In genomic region chr11:65434057-65434666, GRCh38 we compare ENCODE assay signal across 9 cellular contexts. TPM values are rescaled to one million over a fixed set of nuclear protein-coding genes. Genes with fewer than 3 reads are reported as not detected.
DNase-seq lines count a peak whose midpoint lies in the region; ATAC-seq and TF ChIP-seq lines count a peak whose summit lies in the region.
"Had no signal": no experiment of that assay in that cellular context is flagged by ENCODE, and none has a peak within 500 bp of the region (broad histone marks: within the 10 kb centered on the region; RNA-seq: fewer than 3 reads in every experiment).

No MANE protein-coding gene starts in this region.

- H3K79me1 ChIP-seq in IMR-90 (ENCODE audit: low read depth in 1 of 2, low read length in 2 of 2): peaks cover 8 to 49% of the 10 kb centered on the region in 2 experiments; a peak in 3 of 4 replicates

- H3K4me3 ChIP-seq in IMR-90 (ENCODE audit: insufficient read depth, low read depth, low read length) (peak overlapping the region; percentile 2; the same call in 1 of the 2 replicates), lower lobe of right lung (no peak overlapping the region)

- H4K91ac ChIP-seq in IMR-90 (ENCODE audit: insufficient read depth, low read depth, low read length): no peak overlapping the region

- no peak overlapping the region for H3K23ac ChIP-seq in IMR-90 (ENCODE audit: low read depth, low read length)

- peaks cover 96% of the 10 kb centered on the region for H4K20me1 ChIP-seq in IMR-90 (ENCODE audit: insufficient read depth, low read length)

- ATAC-seq in IMR-90 (ENCODE audit: low read depth): no peak
- no peak for ATAC-seq in central memory CD8-positive, alpha-beta T cell (replicated peaks; ENCODE audit: extremely low read depth, poor library complexity, severe bottlenecking)
- no peak for ATAC-seq in lower lobe of right lung
- no peak for ATAC-seq in GM19351 (IDR thresholded peaks at IDR 0.05; ENCODE audit: unreplicated experiment)

- peaks cover 52% of the 10 kb centered on the region for H3K36me3 Mint-ChIP-seq in central memory CD8-positive, alpha-beta T cell (ENCODE audit: insufficient read depth)

- no peak overlapping the region for H3K14ac ChIP-seq in IMR-90 (replicated peaks; ENCODE audit: low read depth, low read length)

- no peaks in the 10 kb centered on the region for H3K27me3 Mint-ChIP-seq in central memory CD8-positive, alpha-beta T cell

- no peak overlapping the region for H3K4me3 Mint-ChIP-seq in central memory CD8-positive, alpha-beta T cell

- H3K27ac ChIP-seq in IMR-90 (ENCODE audit: insufficient read depth, low read length) (no peak overlapping the region), lower lobe of right lung (peak overlapping the region; percentile 50)

- peak overlapping the region; percentile 67 for H3K9ac ChIP-seq in IMR-90 (ENCODE audit: low read depth, low read length)

- POLR2A ChIA-PET in IMR-90 (lab: Charles Lee; ENCODE audit: unreplicated experiment): interaction anchor here (0.6 to 1.0 kb wide), 2 partner anchors 13 to 74 kb away, joined by 3 to 4 read pairs; no protein-coding TSS in a partner anchor

- no peak overlapping the region for H3K4ac ChIP-seq in IMR-90 (ENCODE audit: low read depth, low read length)

- no peak overlapping the region for H3K18ac ChIP-seq in IMR-90 (ENCODE audit: low read depth, low read length)

- dilution Hi-C loops in IMR-90 (cut with HindIII; ENCODE audit: low sequenced_read_pairs, unreplicated experiment): no loop called here

- H2BK20ac ChIP-seq in IMR-90 (ENCODE audit: low read depth, low read length): no peak overlapping the region

- CTCF ChIA-PET in IMR-90 (lab: Yijun Ruan, JAX): no interaction called here

- no peak overlapping the region for H2BK120ac ChIP-seq in IMR-90 (ENCODE audit: low read depth, low read length)

- DNase-seq in A172 (ENCODE audit: low spot score) (peak; percentile 38), IMR-90 (peak; percentile 34), lower lobe of right lung (no peak), mucosa of gallbladder (ENCODE audit: low spot score) (no peak)
- DNase-seq in central memory CD8-positive, alpha-beta T cell (ENCODE audit: low spot score in 2 of 2): no peak
- no peak for DNase-seq in stimulated activated CD4-positive, alpha-beta T cell treated with anti-CD3 and anti-CD28 coated beads, Interleukin-4, amount 100 ng/mL, for 4 hours
- DNase-seq in activated effector memory CD4-positive, alpha-beta T cell treated with Interleukin-2 at 50 U/mL for 16 hours: no peak
- DNase-seq: DMS53 had no signal

- no peak overlapping the region for H2BK15ac ChIP-seq in IMR-90 (ENCODE audit: low read depth, low read length)

- H3K9me1 ChIP-seq in IMR-90 (ENCODE audit: insufficient read depth, low read length): no peaks in the 10 kb centered on the region; the same call in 1 of the 2 replicates

- intact Hi-C loops in IMR-90 (cut with micrococcal nuclease): loop anchor here (5.0 kb wide), 1 partner anchor 78 kb away; no protein-coding TSS in a partner anchor
- intact Hi-C loops in lower lobe of right lung (cut with DNase I): no loop called here

- H3K4me1 ChIP-seq in IMR-90 (ENCODE audit: control insufficient read depth, insufficient read depth, low read length) (peaks cover 2% of the 10 kb centered on the region; the same call in 1 of the 2 replicates), lower lobe of right lung (peaks cover 96% of the 10 kb centered on the region)

- TF ChIP-seq CTCF in IMR-90 (conservative IDR thresholded peaks at IDR 0.05; ENCODE audit: low read depth, low read length) (no peak), lower lobe of right lung (IDR thresholded peaks at IDR 0.05) (no peak)

- no peak overlapping the region for H4K8ac ChIP-seq in IMR-90 (ENCODE audit: low read depth in 2 of 2, low read length in 2 of 2)

- TF ChIP-seq RAD21 in IMR-90 (IDR thresholded peaks at IDR 0.05; ENCODE audit: low read length): no peak

- H4K5ac ChIP-seq in IMR-90 (ENCODE audit: low read depth, low read length): no peak overlapping the region

- peak overlapping the region; percentile 52 for H3K4me2 ChIP-seq in IMR-90 (ENCODE audit: low read depth, low read length)

- peaks cover 83% of the 10 kb centered on the region for H3K4me1 Mint-ChIP-seq in central memory CD8-positive, alpha-beta T cell

- peak overlapping the region; percentile 3 for H3K27ac Mint-ChIP-seq in central memory CD8-positive, alpha-beta T cell (ENCODE audit: low read depth)

- H3K9me3 ChIP-seq in IMR-90 (ENCODE audit: control insufficient read depth, insufficient read depth, low read length): no peaks in the 10 kb centered on the region
- no peaks in the 10 kb centered on the region for H3K9me3 ChIP-seq in lower lobe of right lung

- no TSS peak for BruUV-seq in IMR-90 (replicated peaks; lab: Mats Ljungman, UMichigan)

- H3K36me3 ChIP-seq in IMR-90 (ENCODE audit: control insufficient read depth, insufficient read depth, low read length) (peaks cover 45% of the 10 kb centered on the region), lower lobe of right lung (peaks cover 80% of the 10 kb centered on the region)

- no CpG with 5 or more reads among the region's 6 CpGs for WGBS in IMR-90 (ENCODE audit: extremely low coverage in 2 of 2, insufficient read length in 1 of 2), 2 experiments

- in situ Hi-C loops in IMR-90 (cut with MboI; ENCODE audit: low sequenced_read_pairs): no loop called here

- H2BK5ac ChIP-seq in IMR-90 (ENCODE audit: low read depth, low read length, poor library complexity, severe bottlenecking): peak overlapping the region; percentile 2

- no peaks in the 10 kb centered on the region for H3K27me3 ChIP-seq in IMR-90 (ENCODE audit: control insufficient read depth, insufficient read depth, low read length)
- H3K27me3 ChIP-seq in lower lobe of right lung (ENCODE audit: low read depth): no peaks in the 10 kb centered on the region

- H3K56ac ChIP-seq in IMR-90 (ENCODE audit: extremely low read depth, insufficient read depth, low read length): no peak overlapping the region

- no peak overlapping the region for H2AK5ac ChIP-seq in IMR-90 (ENCODE audit: low read depth, low read length)

- no peaks in the 10 kb centered on the region for H3K9me3 Mint-ChIP-seq in central memory CD8-positive, alpha-beta T cell

- H2AK9ac ChIP-seq in IMR-90 (replicated peaks; ENCODE audit: low read depth, low read length, poor library complexity): no peak overlapping the region

- no peak overlapping the region for H2AFZ ChIP-seq in IMR-90 (replicated peaks; ENCODE audit: low read length, poor library complexity)

- TF ChIP-seq POLR2A in IMR-90 (IDR thresholded peaks at IDR 0.05; ENCODE audit: low read depth, low read length): peak; percentile 87; the same call in 1 of the 2 replicates

TF ChIP-seq in IMR-90, 13 proteins besides CTCF, POLR2A, EP300 and RAD21 (continues in another document):
- TF ChIP-seq MAZ (IDR thresholded peaks at IDR 0.05; ENCODE audit: borderline replicate concordance, low read depth, low read length) (no peak), NFE2L2 (IDR thresholded peaks at IDR 0.05; ENCODE audit: low read depth, low read length) (no peak), RFX5 (IDR thresholded peaks at IDR 0.05; ENCODE audit: low read depth, low read length) (no peak), BHLHE40 (IDR thresholded peaks at IDR 0.05; ENCODE audit: low read depth, low read length) (no peak), ELK1 (IDR thresholded peaks at IDR 0.05; ENCODE audit: borderline replicate concordance, low read depth, low read length) (no peak), MXI1 (IDR thresholded peaks at IDR 0.05; ENCODE audit: borderline replicate concordance, low read depth, low read length) (no peak), USF2 (IDR thresholded peaks at IDR 0.05; ENCODE audit: low read depth, low read length) (no peak; the same call in 1 of the 2 replicates), FOS (IDR thresholded peaks at IDR 0.05; ENCODE audit: low read depth, low read length) (no peak), MAFK (IDR thresholded peaks at IDR 0.05; ENCODE audit: low read depth, low read length) (no peak), SMC3 (IDR thresholded peaks at IDR 0.05; ENCODE audit: low read depth, low read length) (no peak), RCOR1 (IDR thresholded peaks at IDR 0.05; ENCODE audit: insufficient replicate concordance, low read length) (no peak)

RNA-seq across cellular contexts. Expression of gene NEAT1, which starts 11.6 kb away (rescaled TPM):
- 20.6 and 28.9 TPM in 2 replicates for total RNA-seq in A172 (2014; rRNA removed; shearing (Covaris generic))
- 30.1 and 38.0 TPM in 2 replicates for total RNA-seq in IMR-90 (2012; rRNA removed)
- polyA plus RNA-seq in IMR-90 (2012; rRNA removed): 56.3 and 114 TPM in 2 replicates
- 12.5 and 21.1 TPM in 2 replicates for polyA plus RNA-seq in IMR-90 (2012; cell fraction: cytosol; rRNA removed)
- polyA plus RNA-seq in IMR-90 (2012; cell fraction: nucleus; rRNA removed; ENCODE audit: low replicate concordance): 237 and 1,050 TPM in 2 replicates
- 980 TPM for total RNA-seq in lower lobe of right lung
- total RNA-seq in mucosa of gallbladder: 1,012 TPM

RNA-seq across cellular contexts. Expression of gene FRMD8, which starts 47.7 kb away (rescaled TPM):
- 21.5 and 36.9 TPM in 2 replicates for total RNA-seq in A172 (2014; rRNA removed; shearing (Covaris generic))
- total RNA-seq in IMR-90 (2012; rRNA removed) (10.8 and 11.3 TPM in 2 replicates), lower lobe of right lung (22.6 TPM), mucosa of gallbladder (40.8 TPM)
- 19.8 and 22.5 TPM in 2 replicates for polyA plus RNA-seq in IMR-90 (2012; rRNA removed)
- polyA plus RNA-seq in IMR-90 (2012; cell fraction: cytosol; rRNA removed): 30.0 and 36.2 TPM in 2 replicates
- polyA plus RNA-seq in IMR-90 (2012; cell fraction: nucleus; rRNA removed; ENCODE audit: low replicate concordance): 33.2 and 66.1 TPM in 2 replicates

RNA-seq across cellular contexts. Expression of gene SLC25A45, which starts 51.7 kb away (rescaled TPM):
- 3.5 and 7.0 TPM in 2 replicates for total RNA-seq in A172 (2014; rRNA removed; shearing (Covaris generic))
- 0.56 and 0.72 TPM in 2 replicates for total RNA-seq in IMR-90 (2012; rRNA removed)
- polyA plus RNA-seq in IMR-90 (2012; rRNA removed): 1.2 and 1.3 TPM in 2 replicates
- 0.69 and 1.5 TPM in 2 replicates for polyA plus RNA-seq in IMR-90 (2012; cell fraction: cytosol; rRNA removed)
- polyA plus RNA-seq in IMR-90 (2012; cell fraction: nucleus; rRNA removed; ENCODE audit: low replicate concordance): 5.8 and 7.2 TPM in 2 replicates
- 13.0 TPM for total RNA-seq in lower lobe of right lung
- total RNA-seq in mucosa of gallbladder: 7.1 TPM

Comparison
In these comparisons a context has a peak if more than half of its experiments do, and no peak if none do; other contexts are left out.
1. DNase-seq: peak in A172 (single experiment) and IMR-90 (single experiment); none in central memory CD8-positive, alpha-beta T cell (0 of 2), lower lobe of right lung (single experiment), stimulated activated CD4-positive, alpha-beta T cell treated with anti-CD3 and anti-CD28 coated beads, Interleukin-4, amount 100 ng/mL, for 4 hours (0 of 2), mucosa of gallbladder (single experiment) and activated effector memory CD4-positive, alpha-beta T cell treated with Interleukin-2 at 50 U/mL for 16 hours (single experiment).
2. RNA of gene NEAT1, which starts 11.6 kb away (total RNA-seq): 1,012 TPM in mucosa of gallbladder (single experiment) and 980 TPM in lower lobe of right lung (single experiment); 30.1 to 38.0 TPM in IMR-90 and 20.6 to 28.9 TPM in A172; every median in the first group is over 10 times any median in the second.